ENCODE assay signal across 8 cellular contexts in genomic region chr5:181283841-181284755, GRCh38. TPM values are rescaled to one million over a fixed set of nuclear protein-coding genes. Genes with fewer than 3 reads are reported as not detected.
DNase-seq lines count a peak whose midpoint lies in the region; ATAC-seq, FAIRE-seq and TF ChIP-seq lines count a peak whose summit lies in the region.
"Not testable (repeated sequence)": the region's sequence is repeated elsewhere in the genome, so short reads cannot be mapped to it uniquely, and the experiment has no call there.

No MANE protein-coding gene starts in this region.

- not testable (repeated sequence) for H4K20me1 ChIP-seq in K562 (replicated peaks; ENCODE audit: control insufficient read depth, insufficient read depth, low read length); osteoblast (ENCODE audit: insufficient read depth, low read length)

- 0 out of 4 replicates have a peak overlapping the region, but pooled peaks of 1 of the 2 experiments have one; percentile 19 for H3K9ac ChIP-seq in K562 (ENCODE audit: insufficient read depth in 1 of 2, low read depth in 2 of 2, low read length in 2 of 2)

- not testable (repeated sequence) for H3K4me1 Mint-ChIP-seq in stimulated activated effector memory CD8-positive, alpha-beta T cell treated with anti-CD3 and anti-CD28 coated beads, Interleukin-12 subunit alpha, Interleukin-12 subunit beta, amount 100 ng/mL, for 72 hours

- not testable (repeated sequence) for H3K4me3 ChIP-seq in A673 (ENCODE audit: low read depth, low read length, poor library complexity, severe bottlenecking); RWPE2 (ENCODE audit: severe bottlenecking); K562; fibroblast of villous mesenchyme (ENCODE audit: low read depth, low read length); lower lobe of right lung; osteoblast (ENCODE audit: insufficient read depth, low read length)

- H3K4me3 Mint-ChIP-seq in stimulated activated effector memory CD8-positive, alpha-beta T cell treated with anti-CD3 and anti-CD28 coated beads, Interleukin-12 subunit alpha, Interleukin-12 subunit beta, amount 100 ng/mL, for 72 hours = not testable (repeated sequence)

- not testable (repeated sequence) for FAIRE-seq in K562 (lab: Jason Lieb, UNC)

- 52% methylated on average over 5 of the region's 6 CpGs for WGBS in K562 (ENCODE audit: insufficient coverage, low coverage, missing lambda C conversion rate)

- H3K9me3 Mint-ChIP-seq in stimulated activated effector memory CD8-positive, alpha-beta T cell treated with anti-CD3 and anti-CD28 coated beads, Interleukin-12 subunit alpha, Interleukin-12 subunit beta, amount 100 ng/mL, for 72 hours = not testable (repeated sequence)

- H3K9me3 ChIP-seq in A673 (ENCODE audit: low read depth, low read length, poor library complexity, severe bottlenecking); RWPE2 (ENCODE audit: severe bottlenecking); K562 (replicated peaks; ENCODE audit: control insufficient read depth, insufficient read depth, low read depth, low read length); lower lobe of right lung; osteoblast (ENCODE audit: low read depth, low read length): not testable (repeated sequence)

- not testable (repeated sequence) for H3K36me3 ChIP-seq in A673 (ENCODE audit: insufficient read depth, low read length, poor library complexity, severe bottlenecking); RWPE2 (ENCODE audit: low read depth); lower lobe of right lung; osteoblast (ENCODE audit: insufficient read depth, low read length)
- H3K36me3 ChIP-seq in K562 (ENCODE audit: control insufficient read depth, insufficient read depth, low read length) = peaks cover 52% of the 10 kb centered on the region; the same call in 1 of the 3 replicates

- not testable (repeated sequence) for H3K36me3 Mint-ChIP-seq in stimulated activated effector memory CD8-positive, alpha-beta T cell treated with anti-CD3 and anti-CD28 coated beads, Interleukin-12 subunit alpha, Interleukin-12 subunit beta, amount 100 ng/mL, for 72 hours

- H3K27ac ChIP-seq in A673 (ENCODE audit: low read depth, low read length, poor library complexity, severe bottlenecking); RWPE2 (ENCODE audit: poor library complexity, severe bottlenecking); K562 (ENCODE audit: extremely low read depth, low read depth, low read length); lower lobe of right lung; osteoblast (ENCODE audit: low read depth, low read length): not testable (repeated sequence)

- CTCF ChIA-PET in A673 (lab: Charles Lee); K562 (lab: Yijun Ruan, JAX; ENCODE audit: low intra/inter-chr PET ratio): not testable (repeated sequence)

- peak; percentile 20; the same call in 1 of the 2 replicates for TF ChIP-seq CTCF in A673 (conservative IDR thresholded peaks at IDR 0.05; ENCODE audit: low read depth, low read length)
- peak; percentile 25 for TF ChIP-seq CTCF in GM12873 (IDR thresholded peaks at IDR 0.05; ENCODE audit: insufficient read depth, low read depth, low read length, missing control alignments)
- peak; percentile 12 for TF ChIP-seq CTCF in RWPE2 (IDR thresholded peaks at IDR 0.05; ENCODE audit: poor library complexity, severe bottlenecking)
- TF ChIP-seq CTCF in K562 (IDR thresholded peaks at IDR 0.05 in 2 of 3, conservative IDR thresholded peaks at IDR 0.05 in 1 of 3; ENCODE audit: insufficient read depth in 2 of 3, low read depth in 1 of 3, low read length in 3 of 3) = not testable (repeated sequence)
- peak; percentile 10 for TF ChIP-seq CTCF in fibroblast of villous mesenchyme (IDR thresholded peaks at IDR 0.05; ENCODE audit: insufficient read depth, low read depth, low read length)
- TF ChIP-seq CTCF in lower lobe of right lung (IDR thresholded peaks at IDR 0.05) = peak; percentile 21
- TF ChIP-seq CTCF in osteoblast (IDR thresholded peaks at IDR 0.05; ENCODE audit: extremely low read depth, low read depth, low read length) = peak; percentile 26

- ATAC-seq in RWPE2 (ENCODE audit: low read depth); K562; lower lobe of right lung; stimulated activated effector memory CD8-positive, alpha-beta T cell treated with anti-CD3 and anti-CD28 coated beads, Interleukin-12 subunit alpha, Interleukin-12 subunit beta, amount 100 ng/mL, for 72 hours: not testable (repeated sequence)

- intact Hi-C loops in A673 (cut with micrococcal nuclease; ENCODE audit: unreplicated experiment); K562 (cut with micrococcal nuclease); lower lobe of right lung (cut with DNase I): not testable (repeated sequence)

- not testable (repeated sequence) for TF ChIP-seq EP300 in K562 (IDR thresholded peaks at IDR 0.05; ENCODE audit: low read length)

- in situ Hi-C loops in K562 (cut with MboI) = not testable (repeated sequence)

- H3K4me2 ChIP-seq in K562 (ENCODE audit: insufficient read depth, low read length); osteoblast (ENCODE audit: insufficient read depth, low read length): not testable (repeated sequence)

- POLR2A ChIA-PET in A673 (lab: Charles Lee; ENCODE audit: low non-redundant PET); K562 (lab: Yijun Ruan, JAX): not testable (repeated sequence)

- TF ChIP-seq POLR2A in K562 (conservative IDR thresholded peaks at IDR 0.05) = not testable (repeated sequence)

- peaks cover 80% of the 10 kb centered on the region for H3K79me2 ChIP-seq in K562 (ENCODE audit: control insufficient read depth, insufficient read depth, low read length)
- not testable (repeated sequence) for H3K79me2 ChIP-seq in osteoblast (ENCODE audit: insufficient read depth, low read length)

- peak overlapping the region; percentile 63 for H3K27ac Mint-ChIP-seq in stimulated activated effector memory CD8-positive, alpha-beta T cell treated with anti-CD3 and anti-CD28 coated beads, Interleukin-12 subunit alpha, Interleukin-12 subunit beta, amount 100 ng/mL, for 72 hours

- TF ChIP-seq RAD21 in K562 (CRISPR knock-in tag; conservative IDR thresholded peaks at IDR 0.05 in 1 of 2, IDR thresholded peaks at IDR 0.05 in 1 of 2) = not testable (repeated sequence)

- not testable (repeated sequence) for H3K27me3 ChIP-seq in A673 (replicated peaks; ENCODE audit: insufficient read depth, low read depth, low read length, poor library complexity); RWPE2 (ENCODE audit: insufficient read depth, poor library complexity, severe bottlenecking); K562 (ENCODE audit: control insufficient read depth in 2 of 2, insufficient read depth in 2 of 2, low read length in 2 of 2); lower lobe of right lung (ENCODE audit: low read depth); osteoblast (ENCODE audit: insufficient read depth, low read length)

- H2AFZ ChIP-seq in K562 (ENCODE audit: low read depth, low read length); osteoblast (ENCODE audit: low read length): not testable (repeated sequence)

- H3K9me1 ChIP-seq in K562 (ENCODE audit: control insufficient read depth, insufficient read depth, low read length) = not testable (repeated sequence)

- not testable (repeated sequence) for H3K4me1 ChIP-seq in A673 (ENCODE audit: insufficient read depth, low read length, poor library complexity, severe bottlenecking); RWPE2 (ENCODE audit: insufficient read depth, poor library complexity, severe bottlenecking); lower lobe of right lung; osteoblast (ENCODE audit: insufficient read depth, low read length)
- H3K4me1 ChIP-seq in K562 (replicated peaks in 1 of 2; ENCODE audit: control insufficient read depth in 2 of 2, insufficient read depth in 2 of 2, low read length in 2 of 2) = peaks cover 0 to 24% of the 10 kb centered on the region in 2 experiments; a peak in 3 of 5 replicates

- BruUV-seq in A673 (replicated peaks; lab: Mats Ljungman, UMichigan) = not testable (repeated sequence)
- BruUV-seq in K562 (replicated peaks; lab: Mats Ljungman, UMichigan) = TSS peak; percentile 9

- not testable (repeated sequence) for DNase-seq in A673 (ENCODE audit: low spot score); RWPE2 (ENCODE audit: low spot score); K562 (ENCODE audit: extremely low read depth in 1 of 4, low spot score in 3 of 4); fibroblast of villous mesenchyme (ENCODE audit: low read depth); lower lobe of right lung; osteoblast (ENCODE audit: insufficient read length, low spot score, missing footprints)
- DNase-seq in stimulated activated effector memory CD8-positive, alpha-beta T cell treated with anti-CD3 and anti-CD28 coated beads, Interleukin-12 subunit alpha, Interleukin-12 subunit beta, amount 100 ng/mL, for 72 hours (ENCODE audit: low spot score in 2 of 2) = peak in 1 of 2 donors; percentile 47

RNA-seq across cellular contexts. Expression of gene TRIM52, which starts 23.2 kb away (rescaled TPM):
- total RNA-seq in A673 (2021) (7.3 and 7.9 TPM in 2 replicates), K562 (2014; rRNA removed) (6.1 and 6.5 TPM in 2 replicates), K562 (2014; rRNA removed; fragmentation: Illumina TruSeq; extraction: Trizol) (13.5 and 13.9 TPM in 2 replicates), K562 (2015; rRNA removed; fragmentation: Illumina TruSeq; extraction: Trizol) (10.5 and 12.8 TPM in 2 replicates), K562 (2021) (13.5 and 14.2 TPM in 2 replicates), fibroblast of villous mesenchyme (5.2 and 7.8 TPM in 2 replicates), lower lobe of right lung (20.8 TPM), osteoblast (6.8 and 7.2 TPM in 2 replicates)
- total RNA-seq in K562 (2011; cell fraction: chromatin; rRNA removed; ENCODE audit: low replicate concordance) = 34.8 and 81.1 TPM in 2 replicates
- 29.7 and 40.4 TPM in 2 replicates for total RNA-seq in K562 (2011; cell fraction: nucleolus; rRNA removed)
- 48.1 and 60.9 TPM in 2 replicates for total RNA-seq in K562 (2011; cell fraction: nucleoplasm; rRNA removed)
- polyA plus RNA-seq in K562 (2011; rRNA removed) (21.9 and 24.1 TPM in 2 replicates), K562 (2014; fragmentation: Illumina TruSeq; extraction: Trizol) (15.8 and 17.2 TPM in 2 replicates), K562 (2014; fragmentation: Nextera tagmentation; extraction: Ambion mirVana) (1 to 10 TPM; 3.3 to 3.7 TPM), K562 (2014; rRNA removed) (18.0 and 20.0 TPM in 2 replicates)
- 5.6 and 11.8 TPM in 2 replicates for polyA plus RNA-seq in K562 (2011; cell fraction: cytosol; rRNA removed)
- polyA plus RNA-seq in K562 (2011; cell fraction: nucleus; rRNA removed) = 30.2 and 31.5 TPM in 2 replicates
- 12.9 and 20.0 TPM in 2 replicates for polyA plus RNA-seq in K562 (2012)
- 17.6 and 20.0 TPM in 2 replicates for polyA minus RNA-seq in K562 (2011; rRNA and poly(A)+ RNA removed)
- polyA minus RNA-seq in K562 (2011; cell fraction: cytosol; rRNA and poly(A)+ RNA removed) = 6.1 and 6.8 TPM in 2 replicates
- 11.4 and 21.9 TPM in 2 replicates for polyA minus RNA-seq in K562 (2011; cell fraction: nucleus; rRNA and poly(A)+ RNA removed)

RNA-seq across cellular contexts. Expression of gene RACK1, which starts 40.4 kb away (rescaled TPM):
- total RNA-seq in A673 (2021) (1,719 and 1,726 TPM in 2 replicates), K562 (2014; rRNA removed) (4,051 and 4,420 TPM in 2 replicates), K562 (2014; rRNA removed; fragmentation: Illumina TruSeq; extraction: Trizol) (2,268 and 2,618 TPM in 2 replicates), K562 (2015; rRNA removed; fragmentation: Illumina TruSeq; extraction: Trizol) (3,776 and 3,843 TPM in 2 replicates), K562 (2021) (2,303 and 2,318 TPM in 2 replicates), fibroblast of villous mesenchyme (3,386 and 3,800 TPM in 2 replicates), lower lobe of right lung (1,202 TPM), osteoblast (3,800 and 4,007 TPM in 2 replicates)
- total RNA-seq in K562 (2011; cell fraction: chromatin; rRNA removed; ENCODE audit: low replicate concordance) = 854 and 1,455 TPM in 2 replicates
- 1,835 and 1,893 TPM in 2 replicates for total RNA-seq in K562 (2011; cell fraction: nucleolus; rRNA removed)
- 1,718 and 2,743 TPM in 2 replicates for total RNA-seq in K562 (2011; cell fraction: nucleoplasm; rRNA removed)
- polyA plus RNA-seq in K562 (2011; rRNA removed) (3,764 and 5,908 TPM in 2 replicates), K562 (2014; fragmentation: Illumina TruSeq; extraction: Trizol) (3,833 and 4,270 TPM in 2 replicates), K562 (2014; fragmentation: Nextera tagmentation; extraction: Ambion mirVana) (1,000 to 10,000 TPM; 3,894 to 5,311 TPM), K562 (2014; rRNA removed) (3,427 and 3,846 TPM in 2 replicates)
- polyA plus RNA-seq in K562 (2011; cell fraction: cytosol; rRNA removed) = 7,594 and 7,810 TPM in 2 replicates
- 2,830 and 3,465 TPM in 2 replicates for polyA plus RNA-seq in K562 (2011; cell fraction: nucleus; rRNA removed)
- 3,329 and 5,405 TPM in 2 replicates for polyA plus RNA-seq in K562 (2012)
- polyA minus RNA-seq in K562 (2011; rRNA and poly(A)+ RNA removed) = 4,917 and 6,085 TPM in 2 replicates
- polyA minus RNA-seq in K562 (2011; cell fraction: cytosol; rRNA and poly(A)+ RNA removed) = 3,397 and 3,535 TPM in 2 replicates
- 973 and 1,854 TPM in 2 replicates for polyA minus RNA-seq in K562 (2011; cell fraction: nucleus; rRNA and poly(A)+ RNA removed)
